ENCODE assay signal across 22 cellular contexts in the genomic region with DNA sequence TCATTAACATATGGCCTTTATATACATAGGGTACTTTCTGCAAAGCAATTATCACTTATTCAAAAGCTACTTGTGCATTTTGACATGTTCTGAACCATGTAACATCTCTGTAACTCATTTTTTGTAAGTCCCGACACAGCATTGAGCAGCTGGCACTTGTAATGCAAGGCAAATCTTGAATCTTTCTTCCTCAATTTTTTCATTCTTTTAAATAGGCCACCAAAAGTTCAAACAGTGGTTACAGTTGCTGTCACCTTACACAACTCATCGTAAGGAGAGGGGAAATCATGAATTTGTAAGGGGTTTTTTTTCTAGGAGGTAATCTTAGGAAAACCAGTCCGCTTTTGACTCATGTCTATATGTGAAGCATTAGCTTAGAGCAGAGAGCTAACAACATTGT.
A peak's percentile ranks its signal among the peaks of the same experiment; 100 is the strongest.
DNase-seq lines count a peak whose midpoint lies in the region; FAIRE-seq and TF ChIP-seq lines count a peak whose summit lies in the region.
"Had no signal": no experiment of that assay in that cellular context is flagged by ENCODE, and none has a peak within 500 bp of the region (broad histone marks: within the 10 kb centered on the region; RNA-seq: fewer than 3 reads in every experiment).

No MANE protein-coding gene starts in this region.

- H3K36me3 ChIP-seq in astrocyte (ENCODE audit: insufficient read depth, low read length): peaks cover 14% of the 10 kb centered on the region
- H3K36me3 ChIP-seq: WERI-Rb-1 had no signal

- H3K27me3 Mint-ChIP-seq in HFFc6 (ENCODE audit: insufficient read depth) (no peaks in the 10 kb centered on the region; the same call in 1 of the 2 replicates), astrocyte (ENCODE audit: low read depth, unreplicated experiment) (no peaks in the 10 kb centered on the region), nephron progenitor cell (ENCODE audit: low read depth, poor library complexity) (no peaks in the 10 kb centered on the region)
- H3K27me3 Mint-ChIP-seq in T-helper 2 cell treated with Interferon-gamma antibody and Interleukin-4, amounts not matched to agents 5 μg/mL and 100 μg/mL, for 36 hours (ENCODE audit: low read depth): no peaks in the 10 kb centered on the region
- H3K27me3 Mint-ChIP-seq: activated naive CD8-positive, alpha-beta T cell treated with anti-CD3 and anti-CD28 coated beads, Interleukin-2, amount 10 ng/mL, durations not matched to agents 7 days and 5 days; CD4-positive, alpha-beta memory T cell; naive thymus-derived CD8-positive, alpha-beta T cell; T-helper 17 cell had no signal

- H3K9ac ChIP-seq in astrocyte (ENCODE audit: low read length): no peak overlapping the region

- H3K4me1 Mint-ChIP-seq in HFFc6 (ENCODE audit: low read depth) (peaks cover 70% of the 10 kb centered on the region), astrocyte (ENCODE audit: low read depth, unreplicated experiment) (peaks cover 14% of the 10 kb centered on the region), nephron progenitor cell (peaks cover 67% of the 10 kb centered on the region)
- H3K4me1 Mint-ChIP-seq in T-helper 2 cell treated with Interferon-gamma antibody and Interleukin-4, amounts not matched to agents 5 μg/mL and 100 μg/mL, for 36 hours (ENCODE audit: low read depth): no peaks in the 10 kb centered on the region
- H3K4me1 Mint-ChIP-seq: CD4-positive, alpha-beta memory T cell; naive thymus-derived CD8-positive, alpha-beta T cell had no signal

- peaks cover 49% of the 10 kb centered on the region for H3K79me2 ChIP-seq in astrocyte (ENCODE audit: insufficient read depth, low read length)

- TF ChIP-seq CTCF in HFFc6 (IDR thresholded peaks at IDR 0.05): no peak
- no peak for TF ChIP-seq CTCF in astrocyte (IDR thresholded peaks at IDR 0.05; ENCODE audit: insufficient read depth, low read depth, low read length)
- no peak for TF ChIP-seq CTCF in nephron progenitor cell (IDR thresholded peaks at IDR 0.05)

- H3K9me3 ChIP-seq in astrocyte (ENCODE audit: insufficient read depth, low read depth, low read length): no peaks in the 10 kb centered on the region
- H3K9me3 ChIP-seq: SJSA1 had no signal

- peak; percentile 58 for FAIRE-seq in astrocyte (lab: Jason Lieb, UNC)

- H3K27me3 ChIP-seq in astrocyte (ENCODE audit: insufficient read depth, low read length): no peaks in the 10 kb centered on the region
- H3K27me3 ChIP-seq: SJSA1 had no signal

- H3K9me3 Mint-ChIP-seq in HFFc6 (no peaks in the 10 kb centered on the region), astrocyte (ENCODE audit: unreplicated experiment) (no peaks in the 10 kb centered on the region), nephron progenitor cell (no peaks in the 10 kb centered on the region)
- H3K9me3 Mint-ChIP-seq in T-helper 2 cell treated with Interferon-gamma antibody and Interleukin-4, amounts not matched to agents 5 μg/mL and 100 μg/mL, for 36 hours: no peaks in the 10 kb centered on the region
- H3K9me3 Mint-ChIP-seq: activated naive CD8-positive, alpha-beta T cell treated with anti-CD3 and anti-CD28 coated beads, Interleukin-2, amount 10 ng/mL, durations not matched to agents 7 days and 5 days; activated T-helper 2 cell treated with anti-CD3 and anti-CD28 coated beads, Interferon-gamma antibody, Interleukin-2, Interleukin-4, amounts not matched to agents 10 μg/mL and 5 μg/mL and 100 μg/mL, durations not matched to agents 14 hours and 24 hours and 36 hours; CD4-positive, alpha-beta memory T cell; naive thymus-derived CD8-positive, alpha-beta T cell had no signal

- H3K36me3 Mint-ChIP-seq in HFFc6 (ENCODE audit: low read depth) (peaks cover 33% of the 10 kb centered on the region), astrocyte (ENCODE audit: low read depth, unreplicated experiment) (peaks cover 2% of the 10 kb centered on the region), nephron progenitor cell (ENCODE audit: low read depth) (peaks cover 10% of the 10 kb centered on the region)
- no peaks in the 10 kb centered on the region for H3K36me3 Mint-ChIP-seq in T-helper 2 cell treated with Interferon-gamma antibody and Interleukin-4, amounts not matched to agents 5 μg/mL and 100 μg/mL, for 36 hours (ENCODE audit: low read depth)

- H3K4me3 Mint-ChIP-seq in HFFc6 (no peak overlapping the region), astrocyte (ENCODE audit: unreplicated experiment) (no peak overlapping the region), nephron progenitor cell (no peak overlapping the region)
- no peak overlapping the region for H3K4me3 Mint-ChIP-seq in T-helper 2 cell treated with Interferon-gamma antibody and Interleukin-4, amounts not matched to agents 5 μg/mL and 100 μg/mL, for 36 hours
- H3K4me3 Mint-ChIP-seq: activated naive CD8-positive, alpha-beta T cell treated with anti-CD3 and anti-CD28 coated beads, Interleukin-2, amount 10 ng/mL, durations not matched to agents 7 days and 5 days; CD4-positive, alpha-beta memory T cell; naive thymus-derived CD8-positive, alpha-beta T cell; T-helper 17 cell had no signal

- H4K20me1 ChIP-seq in astrocyte (ENCODE audit: insufficient read depth, low read length): peaks cover 6% of the 10 kb centered on the region

- H3K4me1 ChIP-seq in astrocyte (ENCODE audit: insufficient read depth, low read length): peaks cover 36% of the 10 kb centered on the region

- H2AFZ ChIP-seq in astrocyte (ENCODE audit: low read depth, low read length): no peak overlapping the region

- DNase-seq in AML-193 (lab: John Stamatoyannopoulos, UW) (peak; percentile 15 to 21), HFFc6 (no peak), astrocyte (ENCODE audit: low read depth) (no peak), nephron progenitor cell (no peak), NCI-H187 treated with DMSO at 0.1 percent for 48 hours (lab: John Stamatoyannopoulos, UW) (no peak), NCI-H446 (lab: John Stamatoyannopoulos, UW) (no peak)
- DNase-seq in T-helper 2 cell treated with Interferon-gamma antibody and Interleukin-4, amounts not matched to agents 5 μg/mL and 100 μg/mL, for 36 hours (ENCODE audit: low spot score): no peak
- DNase-seq: activated CD4-positive, alpha-beta T cell treated with anti-CD3 and anti-CD28 coated beads, Interleukin-2, amount 50 U/mL, for 4 hours; activated CD8-positive, alpha-beta memory T cell treated with anti-CD3 and anti-CD28 coated beads, Interleukin-2, amount 50 U/mL, for 4 hours; activated naive CD8-positive, alpha-beta T cell treated with anti-CD3 and anti-CD28 coated beads, Interleukin-2, amount 10 ng/mL, durations not matched to agents 7 days and 5 days; CD4-positive, alpha-beta memory T cell; H7; KG1; left cardiac atrium; naive thymus-derived CD8-positive, alpha-beta T cell; NCI-H1048; NCI-H187; NCI-H774; T-helper 17 cell; WERI-Rb-1 had no signal

- peak overlapping the region; percentile 60; the same call in 1 of the 2 replicates for H3K27ac Mint-ChIP-seq in HFFc6
- no peak overlapping the region for H3K27ac Mint-ChIP-seq in astrocyte (ENCODE audit: unreplicated experiment)
- H3K27ac Mint-ChIP-seq in nephron progenitor cell: peak overlapping the region; percentile 99
- no peak overlapping the region for H3K27ac Mint-ChIP-seq in T-helper 2 cell treated with Interferon-gamma antibody and Interleukin-4, amounts not matched to agents 5 μg/mL and 100 μg/mL, for 36 hours
- H3K27ac Mint-ChIP-seq: activated naive CD8-positive, alpha-beta T cell treated with anti-CD3 and anti-CD28 coated beads, Interleukin-2, amount 10 ng/mL, durations not matched to agents 7 days and 5 days; activated T-helper 2 cell treated with anti-CD3 and anti-CD28 coated beads, Interferon-gamma antibody, Interleukin-2, Interleukin-4, amounts not matched to agents 10 μg/mL and 5 μg/mL and 100 μg/mL, durations not matched to agents 14 hours and 24 hours and 36 hours; CD4-positive, alpha-beta memory T cell; naive thymus-derived CD8-positive, alpha-beta T cell; T-helper 17 cell had no signal

- H3K4me2 ChIP-seq in astrocyte (ENCODE audit: low read length): peak overlapping the region; percentile 47

- peak overlapping the region; percentile 25 for H3K27ac ChIP-seq in astrocyte (ENCODE audit: low read depth, low read length)
- H3K27ac ChIP-seq: WERI-Rb-1 had no signal

- H3K4me3 ChIP-seq in astrocyte (ENCODE audit: insufficient read depth, low read depth, low read length): no peak overlapping the region
- H3K4me3 ChIP-seq: SJSA1 had no signal

Comparison
In these comparisons a context has a peak if more than half of its experiments do, and no peak if none do; other contexts are left out.
1. DNase-seq: peak in AML-193 (2 of 2); none in HFFc6 (single experiment), astrocyte (single experiment), nephron progenitor cell (single experiment), NCI-H187 treated with DMSO at 0.1 percent for 48 hours (single experiment), NCI-H446 (0 of 2) and T-helper 2 cell treated with Interferon-gamma antibody and Interleukin-4, amounts not matched to agents 5 μg/mL and 100 μg/mL, for 36 hours (single experiment).
2. H3K27ac Mint-ChIP-seq: peak in HFFc6 (single experiment) and nephron progenitor cell (single experiment); none in astrocyte (single experiment) and T-helper 2 cell treated with Interferon-gamma antibody and Interleukin-4, amounts not matched to agents 5 μg/mL and 100 μg/mL, for 36 hours (single experiment).